37 cellular contexts compared by ENCODE assay signal in the genomic region with DNA sequence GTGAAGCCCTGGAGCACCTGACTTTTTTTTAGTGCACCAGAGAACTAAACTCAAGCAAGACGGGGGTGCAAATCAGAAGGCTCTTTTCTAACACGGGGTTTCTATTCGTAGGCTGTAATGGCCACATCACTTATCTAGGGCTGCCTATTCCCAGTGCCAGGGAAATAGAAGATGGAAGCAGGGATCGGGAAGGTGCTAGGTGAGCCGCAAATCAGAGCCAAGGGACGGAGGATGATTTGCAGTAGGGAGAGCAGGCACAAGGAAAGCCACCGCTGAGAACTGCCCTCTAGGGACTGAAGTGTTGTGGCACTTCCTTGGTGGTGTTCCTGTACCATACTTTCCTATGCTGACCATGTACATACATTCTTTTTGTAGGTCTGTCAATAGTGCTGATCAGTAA. TPM values are rescaled to one million over a fixed set of nuclear protein-coding genes. Genes with fewer than 3 reads are reported as not detected.
"Had no signal": no experiment of that assay in that cellular context is flagged by ENCODE, and none has a peak within 500 bp of the region (broad histone marks: within the 10 kb centered on the region; RNA-seq: fewer than 3 reads in every experiment).

No MANE protein-coding gene starts in this region.

- H3K27me3 ChIP-seq: dorsolateral prefrontal cortex, gastrocnemius medialis, left lung, neutrophil, pancreas, thyroid gland, vagina had no signal

- H3K27ac Mint-ChIP-seq: mesothelial cell of epicardium; natural killer cell treated with Interleukin-12 subunit alpha and Interleukin-12 subunit beta and Interleukin-15 and Interleukin-18, amount 100 ng/mL, for 72 hours; stimulated activated naive CD8-positive, alpha-beta T cell treated with anti-CD3 and anti-CD28 coated beads, Interleukin-15, amount 100 ng/mL, for 72 hours had no signal

- H3K4me3 ChIP-seq: dorsolateral prefrontal cortex, gastrocnemius medialis, left lung, mucosa of descending colon, pancreas, smooth muscle cell, thyroid gland, vagina had no signal

- H3K36me3 Mint-ChIP-seq: mesothelial cell of epicardium; naive B cell; natural killer cell treated with Interleukin-12 subunit alpha and Interleukin-12 subunit beta and Interleukin-15 and Interleukin-18, amount 100 ng/mL, for 72 hours had no signal

- H3K4me1 ChIP-seq: gastrocnemius medialis, pancreas, thyroid gland, vagina had no signal

- H3K4me3 Mint-ChIP-seq: mesothelial cell of epicardium; natural killer cell treated with Interleukin-12 subunit alpha and Interleukin-12 subunit beta and Interleukin-15 and Interleukin-18, amount 100 ng/mL, for 72 hours; neural crest cell; stimulated activated naive CD8-positive, alpha-beta T cell treated with anti-CD3 and anti-CD28 coated beads, Interleukin-15, amount 100 ng/mL, for 72 hours had no signal

- ATAC-seq: esophagus mucosa; gastrocnemius medialis; left cardiac atrium; left lung; mucosa of descending colon; natural killer cell treated with Interleukin-12 subunit alpha and Interleukin-12 subunit beta and Interleukin-15 and Interleukin-18, amount 100 ng/mL, for 72 hours; pancreas; sciatic nerve; stimulated activated naive CD8-positive, alpha-beta T cell treated with anti-CD3 and anti-CD28 coated beads, Interleukin-15, amount 100 ng/mL, for 72 hours had no signal

- H3K27ac ChIP-seq: dorsolateral prefrontal cortex, epithelial cell of prostate, gastrocnemius medialis, left lung, neutrophil, pancreas, thyroid gland, vagina had no signal

- H3K4me2 ChIP-seq: smooth muscle cell had no signal

- DNase-seq: dorsolateral prefrontal cortex; effector CD4-positive, alpha-beta T cell; foreskin fibroblast; gastrocnemius medialis; head of caudate nucleus; left cardiac atrium; left lung; mesenchymal stem cell; mucosa of descending colon; naive B cell; pancreas; stimulated activated CD4-positive, alpha-beta T cell treated with anti-CD3 and anti-CD28 coated beads, Interleukin-12 subunit alpha, Interleukin-12 subunit beta, amount 100 ng/mL, for 4 hours; stimulated activated CD4-positive, alpha-beta T cell treated with anti-CD3 and anti-CD28 coated beads, Interleukin-1b, Interleukin-23, amount 100 ng/mL, for 48 hours; stimulated activated CD4-positive, alpha-beta T cell treated with anti-CD3 and anti-CD28 coated beads, Interleukin-4, amount 100 ng/mL, for 1 hour; stimulated activated CD8-positive, alpha-beta memory T cell treated with anti-CD3 and anti-CD28 coated beads, Interleukin-4, amount 100 ng/mL, for 48 hours; stimulated activated naive CD4-positive, alpha-beta T cell; stimulated activated naive CD8-positive, alpha-beta T cell treated with anti-CD3 and anti-CD28 coated beads, Interleukin-15, amount 100 ng/mL, for 72 hours; thyroid gland; trophoblast cell had no signal

- H3K36me3 ChIP-seq: gastrocnemius medialis, left lung, neutrophil, pancreas, thyroid gland, vagina had no signal

- H3K9me3 ChIP-seq: gastrocnemius medialis, left lung, mucosa of descending colon, neutrophil, pancreas, thyroid gland, vagina had no signal

- H3K4me1 Mint-ChIP-seq: mesothelial cell of epicardium, neural crest cell had no signal

- H3K9me3 Mint-ChIP-seq: mesothelial cell of epicardium; naive B cell; natural killer cell treated with Interleukin-12 subunit alpha and Interleukin-12 subunit beta and Interleukin-15 and Interleukin-18, amount 100 ng/mL, for 72 hours; neural crest cell; stimulated activated naive CD8-positive, alpha-beta T cell treated with anti-CD3 and anti-CD28 coated beads, Interleukin-15, amount 100 ng/mL, for 72 hours had no signal

RNA-seq across cellular contexts. Expression of gene VTN, which starts 43.7 kb away (rescaled TPM):
- total RNA-seq: glomerular endothelial cell, kidney epithelial cell had no signal

RNA-seq across cellular contexts. Expression of gene SEBOX, which starts 48.8 kb away (rescaled TPM):
- total RNA-seq: dorsolateral prefrontal cortex; esophagus mucosa; gastrocnemius medialis; glomerular endothelial cell; kidney epithelial cell; left cardiac atrium; left lung; lower leg skin; lung microvascular endothelial cell; mesothelial cell of epicardium; mucosa of descending colon; natural killer cell treated with Interleukin-12 subunit alpha and Interleukin-12 subunit beta and Interleukin-15 and Interleukin-18, amount 100 ng/mL, for 72 hours; neural crest cell; omental fat pad; pancreas; posterior vena cava; pulmonary artery endothelial cell; sciatic nerve; smooth muscle cell; temporal lobe; thyroid gland; ureter; vagina had no signal
